In genomic region chr7:149821191-149822148, GRCh38 we compare ENCODE assay signal across 1 cellular context.
TF ChIP-seq lines count a peak whose summit lies in the region.

No MANE protein-coding gene starts in this region.

TF ChIP-seq in H1, 55 proteins besides CTCF, POLR2A, EP300 and RAD21:
- TF ChIP-seq TCF12 (IDR thresholded peaks at IDR 0.05; ENCODE audit: low read depth, low read length) (no peak), MAFK (IDR thresholded peaks at IDR 0.05; ENCODE audit: low read depth, low read length) (no peak), PHF8 (conservative IDR thresholded peaks at IDR 0.05; ENCODE audit: low read depth, low read length) (no peak), EZH2 (IDR thresholded peaks at IDR 0.05; ENCODE audit: low read depth, low read length, severe bottlenecking) (no peak), KDM5A (IDR thresholded peaks at IDR 0.05; ENCODE audit: low read length) (no peak), TAF7 (optimal IDR thresholded peaks at IDR 0.05; ENCODE audit: borderline replicate concordance, low read depth, low read length) (no peak), MAX (IDR thresholded peaks at IDR 0.05) (no peak), RFX5 (IDR thresholded peaks at IDR 0.05; ENCODE audit: borderline replicate concordance, low read depth, low read length) (no peak), SUZ12 (IDR thresholded peaks at IDR 0.05; ENCODE audit: low read length) (no peak), CREB1 (IDR thresholded peaks at IDR 0.05) (no peak)
